ENCODE assay signal across 8 cellular contexts in genomic region chr7:29563590-29564454, GRCh38. TPM values are rescaled to one million over a fixed set of nuclear protein-coding genes. Genes with fewer than 3 reads are reported as not detected.
A peak's percentile ranks its signal among the peaks of the same experiment; 100 is the strongest.
DNase-seq lines count a peak whose midpoint lies in the region; FAIRE-seq and TF ChIP-seq lines count a peak whose summit lies in the region.
"Had no signal": no experiment of that assay in that cellular context is flagged by ENCODE, and none has a peak within 500 bp of the region (broad histone marks: within the 10 kb centered on the region; RNA-seq: fewer than 3 reads in every experiment).

PRR15 (plus strand) TSS chr7:29563835; CDS start chr7:29566330, 2,495 bp downstream.

- H3K9me1 ChIP-seq in keratinocyte (ENCODE audit: control insufficient read depth, extremely low read depth, insufficient read depth, low read length), result no peaks in the 10 kb centered on the region

- H3K79me2 ChIP-seq in keratinocyte (ENCODE audit: control insufficient read depth, insufficient read depth, low read length) (no peaks in the 10 kb centered on the region), smooth muscle cell (ENCODE audit: low read depth) (no peaks in the 10 kb centered on the region)

- H3K4me1 ChIP-seq in breast epithelium (no peaks in the 10 kb centered on the region), keratinocyte (ENCODE audit: control insufficient read depth, extremely low read depth, insufficient read depth, low read length) (peaks cover 18% of the 10 kb centered on the region), smooth muscle cell (ENCODE audit: low read depth) (no peaks in the 10 kb centered on the region)

- dilution Hi-C loops in keratinocyte (cut with MboI; ENCODE audit: extremely low pct_ligation_motif_present, low sequenced_read_pairs), result no loop called here

- peak within 1 kb of the TSS; percentile 97 for H2AFZ ChIP-seq in keratinocyte (ENCODE audit: control insufficient read depth, low read length)
- peak within 1 kb of the TSS; percentile 91 for H2AFZ ChIP-seq in smooth muscle cell (ENCODE audit: low read depth)

- no peak for TF ChIP-seq CTCF in GM10266 (IDR thresholded peaks at IDR 0.05; ENCODE audit: control insufficient read depth, insufficient read depth, low read depth, missing control alignments)
- no peak for TF ChIP-seq CTCF in breast epithelium (IDR thresholded peaks at IDR 0.05)
- TF ChIP-seq CTCF in keratinocyte (optimal IDR thresholded peaks at IDR 0.05 in 1 of 3, IDR thresholded peaks at IDR 0.05 in 1 of 3, conservative IDR thresholded peaks at IDR 0.05 in 1 of 3; ENCODE audit: extremely low read depth in 1 of 3, insufficient read depth in 2 of 3, low read length in 3 of 3), result no peak
- no peak for TF ChIP-seq CTCF in smooth muscle cell (IDR thresholded peaks at IDR 0.05; ENCODE audit: borderline replicate concordance, insufficient read depth, poor library complexity, severe bottlenecking)

- no peaks in the 10 kb centered on the region for H3K9me3 ChIP-seq in breast epithelium
- H3K9me3 ChIP-seq in keratinocyte (ENCODE audit: control insufficient read depth, low read depth, low read length), result no peaks in the 10 kb centered on the region
- H3K9me3 ChIP-seq in smooth muscle cell (replicated peaks; ENCODE audit: low read depth), result no peaks in the 10 kb centered on the region

- peak; percentile 26 for FAIRE-seq in keratinocyte (lab: Jason Lieb, UNC)

- H3K4me2 ChIP-seq in keratinocyte (ENCODE audit: control insufficient read depth, extremely low read depth, insufficient read depth, low read depth, low read length), result peak within 1 kb of the TSS; percentile 99
- peak within 1 kb of the TSS; percentile 96 for H3K4me2 ChIP-seq in smooth muscle cell

- H3K9ac ChIP-seq in keratinocyte (ENCODE audit: control insufficient read depth, extremely low read depth, insufficient read depth, low read length) (peak within 1 kb of the TSS; percentile 83), smooth muscle cell (ENCODE audit: low read depth) (no peak within 1 kb of the TSS)

- under 1% methylated on average over 67 of the region's 70 CpGs for WGBS in smooth muscle cell (ENCODE audit: low lambda C conversion rate)

- no peak for TF ChIP-seq POLR2A in breast epithelium (IDR thresholded peaks at IDR 0.05)

- intact Hi-C loops in breast epithelium (cut with DNase I; ENCODE audit: low total_unique reads), result no loop called here

- H3K27ac ChIP-seq in breast epithelium (peak within 1 kb of the TSS; percentile 19 to 85), keratinocyte (ENCODE audit: control insufficient read depth, insufficient read depth, low read length) (peak within 1 kb of the TSS; percentile 91), smooth muscle cell (ENCODE audit: low read depth) (no peak within 1 kb of the TSS)
- H3K27ac ChIP-seq: VCaP had no signal

- H3K4me3 ChIP-seq in breast epithelium, result peak within 1 kb of the TSS; percentile 56 to 84 (median 60)
- H3K4me3 ChIP-seq in keratinocyte (ENCODE audit: control insufficient read depth in 2 of 3, extremely low read depth in 1 of 3, insufficient read depth in 2 of 3, low read depth in 1 of 3, low read length in 3 of 3), result peak within 1 kb of the TSS; percentile 49 to 83 (median 76)
- H3K4me3 ChIP-seq in smooth muscle cell, result peak within 1 kb of the TSS; percentile 62

- no peaks in the 10 kb centered on the region for H3F3A ChIP-seq in smooth muscle cell (ENCODE audit: low read depth)

- H3K27me3 ChIP-seq in breast epithelium (no peaks in the 10 kb centered on the region), keratinocyte (ENCODE audit: control insufficient read depth, extremely low read depth, insufficient read depth, low read length) (no peaks in the 10 kb centered on the region), smooth muscle cell (ENCODE audit: low read depth) (peaks cover 25% of the 10 kb centered on the region)

- DNase-seq in GM10266 (ENCODE audit: extremely low spot score) (peak; percentile 20), NCI-H2171 (lab: John Stamatoyannopoulos, UW) (peak; percentile 73), breast epithelium (ENCODE audit: low spot score in 2 of 2) (peak; percentile 62 to 84), keratinocyte (ENCODE audit: low read depth, low spot score) (no peak), smooth muscle cell (lab: John Stamatoyannopoulos, UW; ENCODE audit: unreplicated experiment) (no peak), NOMO-1 treated with dmso at 0.1 percent for 144 hours (lab: John Stamatoyannopoulos, UW; ENCODE audit: unreplicated experiment) (no peak), GF-D8 (lab: John Stamatoyannopoulos, UW) (no peak)

- H3K36me3 ChIP-seq in breast epithelium (no peaks in the 10 kb centered on the region), keratinocyte (ENCODE audit: control insufficient read depth in 2 of 2, extremely low read depth in 1 of 2, insufficient read depth in 2 of 2, low read length in 2 of 2) (no peaks in the 10 kb centered on the region), smooth muscle cell (ENCODE audit: low read depth) (no peaks in the 10 kb centered on the region)

- H4K20me1 ChIP-seq in keratinocyte (ENCODE audit: control insufficient read depth, extremely low read depth, insufficient read depth, low read length) (no peaks in the 10 kb centered on the region), smooth muscle cell (ENCODE audit: low read depth) (no peaks in the 10 kb centered on the region)

RNA-seq across cellular contexts. Expression of gene PRR15, which starts in this region (rescaled TPM):
- total RNA-seq in breast epithelium (10 to 100 TPM in 2 of 3 donors, under 1 TPM in 1; 0.64 to 13.2 (median 11.8) TPM), smooth muscle cell (3.8 and 4.7 TPM in 2 replicates)
- polyA plus RNA-seq in keratinocyte (0.81 to 2.0 TPM (median 1.8 TPM) in 3 replicates), smooth muscle cell (0.96 and 4.4 TPM in 2 replicates)
- polyA plus RNA-seq in keratinocyte (2011; ENCODE audit: low read depth), result 0.61 TPM
- polyA plus RNA-seq in keratinocyte (2011; cell fraction: cytosol; rRNA removed), result 1.3 and 1.7 TPM in 2 replicates
- polyA plus RNA-seq in keratinocyte (2011; cell fraction: nucleus; rRNA removed), result 1.3 and 2.0 TPM in 2 replicates
- 1.5 and 2.1 TPM in 2 replicates for polyA plus RNA-seq in keratinocyte (2012; ENCODE audit: low replicate concordance)
- polyA minus RNA-seq in keratinocyte, result 0.19 to 0.36 TPM (median 0.20 TPM) in 3 replicates
- polyA minus RNA-seq in keratinocyte (2011; cell fraction: cytosol; rRNA and poly(A)+ RNA removed), result 1.9 TPM
- polyA minus RNA-seq in keratinocyte (2011; cell fraction: nucleus; rRNA and poly(A)+ RNA removed), result 0.47 and 0.84 TPM in 2 replicates

Comparison
In these comparisons a context has a peak if more than half of its experiments do, and no peak if none do; other contexts are left out.
1. DNase-seq: peak in GM10266 (single experiment), NCI-H2171 (single experiment) and breast epithelium (2 of 2); none in keratinocyte (single experiment), smooth muscle cell (single experiment), NOMO-1 treated with dmso at 0.1 percent for 144 hours (single experiment) and GF-D8 (single experiment).
2. Peak in every context shown above with its lines, with median percentiles within 50 percentile points of each other: H3K4me3 ChIP-seq.